ENCODE assay signal across 17 cellular contexts in genomic region chr6:118939683-118940082, GRCh38. TPM values are rescaled to one million over a fixed set of nuclear protein-coding genes. Genes with fewer than 3 reads are reported as not detected.
DNase-seq lines count a peak whose midpoint lies in the region; ATAC-seq and TF ChIP-seq lines count a peak whose summit lies in the region.
"Had no signal": no experiment of that assay in that cellular context is flagged by ENCODE, and none has a peak within 500 bp of the region (broad histone marks: within the 10 kb centered on the region; RNA-seq: fewer than 3 reads in every experiment).

No MANE protein-coding gene starts in this region.

- no peak for TF ChIP-seq CTCF in gastrocnemius medialis (IDR thresholded peaks at IDR 0.05 in 4 of 5, conservative IDR thresholded peaks at IDR 0.05 in 1 of 5)

- no peak for TF ChIP-seq POLR2A in gastrocnemius medialis (IDR thresholded peaks at IDR 0.05)

- 98% methylated on average over 1 of the region's 1 CpG for WGBS in right cardiac atrium

- peaks cover 0 to 4% of the 10 kb centered on the region in 2 donors for H3K36me3 ChIP-seq in gastrocnemius medialis

- H3K27me3 ChIP-seq in right cardiac atrium (ENCODE audit: control insufficient read depth, insufficient read depth): no peaks in the 10 kb centered on the region
- H3K27me3 ChIP-seq in gastrocnemius medialis: no peaks in the 10 kb centered on the region
- H3K27me3 ChIP-seq: BLaER1 had no signal

- in situ Hi-C loops in gastrocnemius medialis (cut with MboI; ENCODE audit: low sequenced_read_pairs in 4 of 4): no loop called here

- DNase-seq in Right ventricle myocardium inferior (ENCODE audit: missing footprints) (no peak), cardiac septum (ENCODE audit: low spot score) (no peak), globus pallidus (ENCODE audit: low spot score) (peak; percentile 29), right cardiac atrium (peak in 2 of 3 donors; percentile 22 to 55), putamen (ENCODE audit: low spot score) (peak; percentile 40), SKM-1 treated with dmso at 0.1 percent for 144 hours (lab: John Stamatoyannopoulos, UW; ENCODE audit: unreplicated experiment) (no peak), NCI-H1436 (lab: John Stamatoyannopoulos, UW) (no peak), gastrocnemius medialis (no peak)
- DNase-seq: AML-193; Calu3; CD8-positive, alpha-beta T cell; DMS79 treated with DMSO at 0.1 percent for 48 hours; H9 had no signal

- H3K27ac ChIP-seq in right cardiac atrium (ENCODE audit: low read length): no peak overlapping the region
- no peak overlapping the region for H3K27ac ChIP-seq in gastrocnemius medialis
- H3K27ac ChIP-seq: 22Rv1, A549, BLaER1 had no signal

- H3K9me3 ChIP-seq in right cardiac atrium (ENCODE audit: control insufficient read depth, low read length) (no peaks in the 10 kb centered on the region), gastrocnemius medialis (peaks cover 0 to 2% (median 0%) of the 10 kb centered on the region in 3 donors)

- intact Hi-C loops in Right ventricle myocardium inferior (cut with DNase I) (no loop called here), cardiac septum (cut with DNase I) (no loop called here), right cardiac atrium (cut with DNase I) (no loop called here), gastrocnemius medialis (cut with DNase I; ENCODE audit: low total_unique reads) (no loop called here)

- H3K4me3 ChIP-seq in right cardiac atrium (ENCODE audit: low read length): no peak overlapping the region
- H3K4me3 ChIP-seq in gastrocnemius medialis: no peak overlapping the region
- H3K4me3 ChIP-seq: A549, BLaER1, GM12878 had no signal

- peak; percentile 27 for ATAC-seq in Right ventricle myocardium inferior
- no peak for ATAC-seq in right cardiac atrium
- no peak for ATAC-seq in gastrocnemius medialis
- ATAC-seq: A549; CD8-positive, alpha-beta T cell; GM12878 had no signal

- H3K4me1 ChIP-seq in right cardiac atrium (ENCODE audit: control insufficient read depth, insufficient read depth, low read length): peaks cover 1% of the 10 kb centered on the region
- H3K4me1 ChIP-seq in gastrocnemius medialis: peaks cover 6 to 8% of the 10 kb centered on the region in 2 donors
- H3K4me1 ChIP-seq: A549 had no signal

RNA-seq across cellular contexts. Expression of gene MCM9, which starts 4.7 kb away (rescaled TPM):
- total RNA-seq in Right ventricle myocardium inferior (4.5 TPM), cardiac septum (6.8 TPM), right cardiac atrium (1 to 10 TPM; 6.4 to 8.0 (median 7.6) TPM), gastrocnemius medialis (1 to 10 TPM; 3.5 to 6.9 (median 5.0) TPM)
- polyA plus RNA-seq in right cardiac atrium: 2.0 TPM

RNA-seq across cellular contexts. Expression of gene ASF1A, which starts 45.7 kb away (rescaled TPM):
- total RNA-seq in Right ventricle myocardium inferior (21.7 TPM), cardiac septum (18.8 TPM), right cardiac atrium (10 to 100 TPM; 20.1 to 26.1 (median 22.5) TPM), gastrocnemius medialis (10 to 100 TPM in 3 of 4 donors, 1 to 10 TPM in 1; 9.7 to 13.9 (median 11.0) TPM)
- 22.5 TPM for polyA plus RNA-seq in right cardiac atrium

Comparison
In these comparisons a context has a peak if more than half of its experiments do, and no peak if none do; other contexts are left out.
1. DNase-seq: peak in globus pallidus (single experiment), right cardiac atrium (2 of 3) and putamen (single experiment); none in Right ventricle myocardium inferior (single experiment), cardiac septum (single experiment), SKM-1 treated with dmso at 0.1 percent for 144 hours (single experiment), NCI-H1436 (single experiment) and gastrocnemius medialis (0 of 2).